Comparison of ENCODE assay signal across 1 cellular context in the genomic region with DNA sequence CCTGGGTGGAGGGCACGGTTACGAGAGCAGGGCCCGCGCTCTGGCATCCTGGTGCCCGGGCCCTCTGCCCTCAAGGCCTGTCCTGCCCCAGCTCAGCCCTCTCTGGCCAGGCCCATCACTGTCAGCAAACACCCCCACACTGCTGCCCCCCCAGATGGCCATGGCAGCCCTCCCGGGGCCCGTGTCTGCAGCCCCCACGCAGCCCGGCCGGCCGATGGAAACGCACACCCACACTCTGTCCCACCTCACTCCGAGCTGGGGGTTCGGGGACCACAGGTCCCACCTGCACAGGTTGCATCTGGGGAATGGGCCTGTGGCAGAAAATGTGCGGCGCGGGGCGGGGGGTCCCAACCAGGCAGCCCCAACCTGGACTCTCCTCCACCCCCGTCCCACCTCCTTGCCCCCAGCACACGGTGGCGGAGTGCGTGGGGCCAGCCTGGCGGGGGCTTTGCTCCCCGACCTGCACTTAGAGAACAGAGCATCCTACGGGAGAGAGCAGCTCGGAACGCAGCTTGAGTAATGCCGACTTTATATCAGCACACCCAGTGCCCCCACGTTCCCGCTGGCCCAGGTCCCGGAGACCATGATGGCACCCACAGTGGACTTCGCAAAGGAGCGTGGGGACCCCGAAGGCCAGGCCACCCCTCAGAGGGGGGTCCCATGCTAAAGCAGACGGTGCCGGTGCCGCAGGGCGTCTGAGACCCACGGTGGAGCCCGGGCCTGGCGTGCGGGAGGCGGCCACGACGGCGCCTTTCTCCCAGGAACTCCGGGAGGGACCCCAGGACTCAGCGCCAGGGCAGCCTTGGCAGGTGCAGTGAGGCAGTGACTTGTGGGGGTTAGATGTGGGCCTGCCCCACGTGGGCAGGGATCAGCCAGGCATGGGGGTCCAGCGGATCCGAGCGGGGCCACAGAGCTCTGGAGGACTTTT.
A peak's percentile ranks its signal among the peaks of the same experiment; 100 is the strongest.
TF ChIP-seq lines count a peak whose summit lies in the region.

No MANE protein-coding gene starts in this region.

TF ChIP-seq in HEK293, 187 proteins besides CTCF, POLR2A, EP300 and RAD21 (continued from another document):
- TF ChIP-seq ZNF544 (tag by site-specific recombination; IDR thresholded peaks at IDR 0.05): no peak
- no peak for TF ChIP-seq ZBTB17 (tag by site-specific recombination; IDR thresholded peaks at IDR 0.05)
- TF ChIP-seq ZNF664 (tag by site-specific recombination; IDR thresholded peaks at IDR 0.05): no peak
- no peak for TF ChIP-seq ZSCAN30 (tag by site-specific recombination; IDR thresholded peaks at IDR 0.05)
- no peak for TF ChIP-seq ZNF302 (tag by site-specific recombination; IDR thresholded peaks at IDR 0.05; ENCODE audit: low read depth)
- TF ChIP-seq ZNF776 (tag by site-specific recombination; IDR thresholded peaks at IDR 0.05; ENCODE audit: borderline replicate concordance): no peak
- TF ChIP-seq ZNF2 (tag by site-specific recombination; IDR thresholded peaks at IDR 0.05): no peak
- no peak for TF ChIP-seq ZNF24 (tag by site-specific recombination; IDR thresholded peaks at IDR 0.05)
- TF ChIP-seq, protein P1, sequence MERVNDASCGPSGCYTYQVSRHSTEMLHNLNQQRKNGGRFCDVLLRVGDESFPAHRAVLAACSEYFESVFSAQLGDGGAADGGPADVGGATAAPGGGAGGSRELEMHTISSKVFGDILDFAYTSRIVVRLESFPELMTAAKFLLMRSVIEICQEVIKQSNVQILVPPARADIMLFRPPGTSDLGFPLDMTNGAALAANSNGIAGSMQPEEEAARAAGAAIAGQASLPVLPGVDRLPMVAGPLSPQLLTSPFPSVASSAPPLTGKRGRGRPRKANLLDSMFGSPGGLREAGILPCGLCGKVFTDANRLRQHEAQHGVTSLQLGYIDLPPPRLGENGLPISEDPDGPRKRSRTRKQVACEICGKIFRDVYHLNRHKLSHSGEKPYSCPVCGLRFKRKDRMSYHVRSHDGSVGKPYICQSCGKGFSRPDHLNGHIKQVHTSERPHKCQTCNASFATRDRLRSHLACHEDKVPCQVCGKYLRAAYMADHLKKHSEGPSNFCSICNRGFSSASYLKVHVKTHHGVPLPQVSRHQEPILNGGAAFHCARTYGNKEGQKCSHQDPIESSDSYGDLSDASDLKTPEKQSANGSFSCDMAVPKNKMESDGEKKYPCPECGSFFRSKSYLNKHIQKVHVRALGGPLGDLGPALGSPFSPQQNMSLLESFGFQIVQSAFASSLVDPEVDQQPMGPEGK (tag by site-specific recombination; IDR thresholded peaks at IDR 0.05): peak; percentile 33; the same call in 1 of the 2 replicates
- TF ChIP-seq, protein P2, sequence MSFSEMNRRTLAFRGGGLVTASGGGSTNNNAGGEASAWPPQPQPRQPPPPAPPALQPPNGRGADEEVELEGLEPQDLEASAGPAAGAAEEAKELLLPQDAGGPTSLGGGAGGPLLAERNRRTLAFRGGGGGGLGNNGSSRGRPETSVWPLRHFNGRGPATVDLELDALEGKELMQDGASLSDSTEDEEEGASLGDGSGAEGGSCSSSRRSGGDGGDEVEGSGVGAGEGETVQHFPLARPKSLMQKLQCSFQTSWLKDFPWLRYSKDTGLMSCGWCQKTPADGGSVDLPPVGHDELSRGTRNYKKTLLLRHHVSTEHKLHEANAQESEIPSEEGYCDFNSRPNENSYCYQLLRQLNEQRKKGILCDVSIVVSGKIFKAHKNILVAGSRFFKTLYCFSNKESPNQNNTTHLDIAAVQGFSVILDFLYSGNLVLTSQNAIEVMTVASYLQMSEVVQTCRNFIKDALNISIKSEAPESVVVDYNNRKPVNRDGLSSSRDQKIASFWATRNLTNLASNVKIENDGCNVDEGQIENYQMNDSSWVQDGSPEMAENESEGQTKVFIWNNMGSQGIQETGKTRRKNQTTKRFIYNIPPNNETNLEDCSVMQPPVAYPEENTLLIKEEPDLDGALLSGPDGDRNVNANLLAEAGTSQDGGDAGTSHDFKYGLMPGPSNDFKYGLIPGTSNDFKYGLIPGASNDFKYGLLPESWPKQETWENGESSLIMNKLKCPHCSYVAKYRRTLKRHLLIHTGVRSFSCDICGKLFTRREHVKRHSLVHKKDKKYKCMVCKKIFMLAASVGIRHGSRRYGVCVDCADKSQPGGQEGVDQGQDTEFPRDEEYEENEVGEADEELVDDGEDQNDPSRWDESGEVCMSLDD (tag by site-specific recombination; IDR thresholded peaks at IDR 0.05): peak; percentile 46; the same call in 1 of the 2 replicates
- TF ChIP-seq ZNF473 (tag by site-specific recombination; IDR thresholded peaks at IDR 0.05): no peak
- TF ChIP-seq, protein P3, sequence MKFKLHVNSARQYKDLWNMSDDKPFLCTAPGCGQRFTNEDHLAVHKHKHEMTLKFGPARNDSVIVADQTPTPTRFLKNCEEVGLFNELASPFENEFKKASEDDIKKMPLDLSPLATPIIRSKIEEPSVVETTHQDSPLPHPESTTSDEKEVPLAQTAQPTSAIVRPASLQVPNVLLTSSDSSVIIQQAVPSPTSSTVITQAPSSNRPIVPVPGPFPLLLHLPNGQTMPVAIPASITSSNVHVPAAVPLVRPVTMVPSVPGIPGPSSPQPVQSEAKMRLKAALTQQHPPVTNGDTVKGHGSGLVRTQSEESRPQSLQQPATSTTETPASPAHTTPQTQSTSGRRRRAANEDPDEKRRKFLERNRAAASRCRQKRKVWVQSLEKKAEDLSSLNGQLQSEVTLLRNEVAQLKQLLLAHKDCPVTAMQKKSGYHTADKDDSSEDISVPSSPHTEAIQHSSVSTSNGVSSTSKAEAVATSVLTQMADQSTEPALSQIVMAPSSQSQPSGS (tag by site-specific recombination; IDR thresholded peaks at IDR 0.05; ENCODE audit: low read depth): no peak
- TF ChIP-seq ZNF146 (tag by site-specific recombination; IDR thresholded peaks at IDR 0.05): no peak
- TF ChIP-seq ZNF423 (tag by site-specific recombination; IDR thresholded peaks at IDR 0.05): no peak
- TF ChIP-seq GLIS2 (tag by site-specific recombination; IDR thresholded peaks at IDR 0.05): peak; percentile 47
- TF ChIP-seq GFI1B (tag by site-specific recombination; IDR thresholded peaks at IDR 0.05): no peak
- no peak for TF ChIP-seq ZNF558 (tag by site-specific recombination; IDR thresholded peaks at IDR 0.05)
- TF ChIP-seq ZNF48 (tag by site-specific recombination; IDR thresholded peaks at IDR 0.05): no peak
- TF ChIP-seq, protein P4, sequence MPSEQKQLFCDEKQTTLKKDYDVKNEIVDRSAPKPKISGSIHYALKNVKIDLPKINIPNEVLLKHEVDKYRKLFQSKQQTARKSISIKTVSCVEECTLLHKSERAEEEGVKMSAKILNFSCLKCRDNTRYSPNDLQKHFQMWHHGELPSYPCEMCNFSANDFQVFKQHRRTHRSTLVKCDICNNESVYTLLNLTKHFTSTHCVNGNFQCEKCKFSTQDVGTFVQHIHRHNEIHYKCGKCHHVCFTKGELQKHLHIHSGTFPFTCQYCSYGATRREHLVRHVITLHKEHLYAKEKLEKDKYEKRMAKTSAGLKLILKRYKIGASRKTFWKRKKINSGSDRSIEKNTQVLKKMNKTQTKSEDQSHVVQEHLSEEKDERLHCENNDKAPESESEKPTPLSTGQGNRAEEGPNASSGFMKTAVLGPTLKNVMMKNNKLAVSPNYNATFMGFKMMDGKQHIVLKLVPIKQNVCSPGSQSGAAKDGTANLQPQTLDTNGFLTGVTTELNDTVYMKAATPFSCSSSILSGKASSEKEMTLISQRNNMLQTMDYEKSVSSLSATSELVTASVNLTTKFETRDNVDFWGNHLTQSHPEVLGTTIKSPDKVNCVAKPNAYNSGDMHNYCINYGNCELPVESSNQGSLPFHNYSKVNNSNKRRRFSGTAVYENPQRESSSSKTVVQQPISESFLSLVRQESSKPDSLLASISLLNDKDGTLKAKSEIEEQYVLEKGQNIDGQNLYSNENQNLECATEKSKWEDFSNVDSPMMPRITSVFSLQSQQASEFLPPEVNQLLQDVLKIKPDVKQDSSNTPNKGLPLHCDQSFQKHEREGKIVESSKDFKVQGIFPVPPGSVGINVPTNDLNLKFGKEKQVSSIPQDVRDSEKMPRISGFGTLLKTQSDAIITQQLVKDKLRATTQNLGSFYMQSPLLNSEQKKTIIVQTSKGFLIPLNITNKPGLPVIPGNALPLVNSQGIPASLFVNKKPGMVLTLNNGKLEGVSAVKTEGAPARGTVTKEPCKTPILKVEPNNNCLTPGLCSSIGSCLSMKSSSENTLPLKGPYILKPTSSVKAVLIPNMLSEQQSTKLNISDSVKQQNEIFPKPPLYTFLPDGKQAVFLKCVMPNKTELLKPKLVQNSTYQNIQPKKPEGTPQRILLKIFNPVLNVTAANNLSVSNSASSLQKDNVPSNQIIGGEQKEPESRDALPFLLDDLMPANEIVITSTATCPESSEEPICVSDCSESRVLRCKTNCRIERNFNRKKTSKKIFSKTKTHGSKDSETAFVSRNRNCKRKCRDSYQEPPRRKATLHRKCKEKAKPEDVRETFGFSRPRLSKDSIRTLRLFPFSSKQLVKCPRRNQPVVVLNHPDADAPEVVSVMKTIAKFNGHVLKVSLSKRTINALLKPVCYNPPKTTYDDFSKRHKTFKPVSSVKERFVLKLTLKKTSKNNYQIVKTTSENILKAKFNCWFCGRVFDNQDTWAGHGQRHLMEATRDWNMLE (tag by site-specific recombination; conservative IDR thresholded peaks at IDR 0.05; ENCODE audit: low read depth): no peak
- no peak for TF ChIP-seq ZXDB (tag by site-specific recombination; IDR thresholded peaks at IDR 0.05)
- no peak for TF ChIP-seq MYNN (tag by site-specific recombination; IDR thresholded peaks at IDR 0.05; ENCODE audit: borderline replicate concordance)
- TF ChIP-seq, protein P5, sequence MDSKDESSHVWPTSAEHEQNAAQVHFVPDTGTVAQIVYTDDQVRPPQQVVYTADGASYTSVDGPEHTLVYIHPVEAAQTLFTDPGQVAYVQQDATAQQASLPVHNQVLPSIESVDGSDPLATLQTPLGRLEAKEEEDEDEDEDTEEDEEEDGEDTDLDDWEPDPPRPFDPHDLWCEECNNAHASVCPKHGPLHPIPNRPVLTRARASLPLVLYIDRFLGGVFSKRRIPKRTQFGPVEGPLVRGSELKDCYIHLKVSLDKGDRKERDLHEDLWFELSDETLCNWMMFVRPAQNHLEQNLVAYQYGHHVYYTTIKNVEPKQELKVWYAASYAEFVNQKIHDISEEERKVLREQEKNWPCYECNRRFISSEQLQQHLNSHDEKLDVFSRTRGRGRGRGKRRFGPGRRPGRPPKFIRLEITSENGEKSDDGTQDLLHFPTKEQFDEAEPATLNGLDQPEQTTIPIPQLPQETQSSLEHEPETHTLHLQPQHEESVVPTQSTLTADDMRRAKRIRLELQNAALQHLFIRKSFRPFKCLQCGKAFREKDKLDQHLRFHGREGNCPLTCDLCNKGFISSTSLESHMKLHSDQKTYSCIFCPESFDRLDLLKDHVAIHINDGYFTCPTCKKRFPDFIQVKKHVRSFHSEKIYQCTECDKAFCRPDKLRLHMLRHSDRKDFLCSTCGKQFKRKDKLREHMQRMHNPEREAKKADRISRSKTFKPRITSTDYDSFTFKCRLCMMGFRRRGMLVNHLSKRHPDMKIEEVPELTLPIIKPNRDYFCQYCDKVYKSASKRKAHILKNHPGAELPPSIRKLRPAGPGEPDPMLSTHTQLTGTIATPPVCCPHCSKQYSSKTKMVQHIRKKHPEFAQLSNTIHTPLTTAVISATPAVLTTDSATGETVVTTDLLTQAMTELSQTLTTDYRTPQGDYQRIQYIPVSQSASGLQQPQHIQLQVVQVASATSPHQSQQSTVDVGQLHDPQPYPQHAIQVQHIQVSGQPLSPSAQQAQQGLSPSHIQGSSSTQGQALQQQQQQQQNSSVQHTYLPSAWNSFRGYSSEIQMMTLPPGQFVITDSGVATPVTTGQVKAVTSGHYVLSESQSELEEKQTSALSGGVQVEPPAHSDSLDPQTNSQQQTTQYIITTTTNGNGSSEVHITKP (tag by site-specific recombination; IDR thresholded peaks at IDR 0.05): no peak
- no peak for TF ChIP-seq SALL2 (tag by site-specific recombination; IDR thresholded peaks at IDR 0.05; ENCODE audit: borderline replicate concordance)
- TF ChIP-seq ZNF426 (tag by site-specific recombination; IDR thresholded peaks at IDR 0.05): no peak
- TF ChIP-seq ZNF274 (IDR thresholded peaks at IDR 0.05; ENCODE audit: low read length): no peak
- no peak for TF ChIP-seq ZNF274 (tag by site-specific recombination; IDR thresholded peaks at IDR 0.05; ENCODE audit: borderline replicate concordance)
- TF ChIP-seq, protein P6, sequence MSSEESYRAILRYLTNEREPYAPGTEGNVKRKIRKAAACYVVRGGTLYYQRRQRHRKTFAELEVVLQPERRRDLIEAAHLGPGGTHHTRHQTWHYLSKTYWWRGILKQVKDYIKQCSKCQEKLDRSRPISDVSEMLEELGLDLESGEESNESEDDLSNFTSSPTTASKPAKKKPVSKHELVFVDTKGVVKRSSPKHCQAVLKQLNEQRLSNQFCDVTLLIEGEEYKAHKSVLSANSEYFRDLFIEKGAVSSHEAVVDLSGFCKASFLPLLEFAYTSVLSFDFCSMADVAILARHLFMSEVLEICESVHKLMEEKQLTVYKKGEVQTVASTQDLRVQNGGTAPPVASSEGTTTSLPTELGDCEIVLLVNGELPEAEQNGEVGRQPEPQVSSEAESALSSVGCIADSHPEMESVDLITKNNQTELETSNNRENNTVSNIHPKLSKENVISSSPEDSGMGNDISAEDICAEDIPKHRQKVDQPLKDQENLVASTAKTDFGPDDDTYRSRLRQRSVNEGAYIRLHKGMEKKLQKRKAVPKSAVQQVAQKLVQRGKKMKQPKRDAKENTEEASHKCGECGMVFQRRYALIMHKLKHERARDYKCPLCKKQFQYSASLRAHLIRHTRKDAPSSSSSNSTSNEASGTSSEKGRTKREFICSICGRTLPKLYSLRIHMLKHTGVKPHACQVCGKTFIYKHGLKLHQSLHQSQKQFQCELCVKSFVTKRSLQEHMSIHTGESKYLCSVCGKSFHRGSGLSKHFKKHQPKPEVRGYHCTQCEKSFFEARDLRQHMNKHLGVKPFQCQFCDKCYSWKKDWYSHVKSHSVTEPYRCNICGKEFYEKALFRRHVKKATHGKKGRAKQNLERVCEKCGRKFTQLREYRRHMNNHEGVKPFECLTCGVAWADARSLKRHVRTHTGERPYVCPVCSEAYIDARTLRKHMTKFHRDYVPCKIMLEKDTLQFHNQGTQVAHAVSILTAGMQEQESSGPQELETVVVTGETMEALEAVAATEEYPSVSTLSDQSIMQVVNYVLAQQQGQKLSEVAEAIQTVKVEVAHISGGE (tag by site-specific recombination; conservative IDR thresholded peaks at IDR 0.05; ENCODE audit: low read depth): no peak
- TF ChIP-seq, protein P7, sequence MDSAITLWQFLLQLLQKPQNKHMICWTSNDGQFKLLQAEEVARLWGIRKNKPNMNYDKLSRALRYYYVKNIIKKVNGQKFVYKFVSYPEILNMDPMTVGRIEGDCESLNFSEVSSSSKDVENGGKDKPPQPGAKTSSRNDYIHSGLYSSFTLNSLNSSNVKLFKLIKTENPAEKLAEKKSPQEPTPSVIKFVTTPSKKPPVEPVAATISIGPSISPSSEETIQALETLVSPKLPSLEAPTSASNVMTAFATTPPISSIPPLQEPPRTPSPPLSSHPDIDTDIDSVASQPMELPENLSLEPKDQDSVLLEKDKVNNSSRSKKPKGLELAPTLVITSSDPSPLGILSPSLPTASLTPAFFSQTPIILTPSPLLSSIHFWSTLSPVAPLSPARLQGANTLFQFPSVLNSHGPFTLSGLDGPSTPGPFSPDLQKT (IDR thresholded peaks at IDR 0.05; ENCODE audit: borderline replicate concordance, low read depth, low read length): no peak
